30 cellular contexts compared by ENCODE assay signal in genomic region chr3:170423001-170423615, GRCh38. TPM values are rescaled to one million over a fixed set of nuclear protein-coding genes. Genes with fewer than 3 reads are reported as not detected.
DNase-seq lines count a peak whose midpoint lies in the region; ATAC-seq and TF ChIP-seq lines count a peak whose summit lies in the region.
"Had no signal": no experiment of that assay in that cellular context is flagged by ENCODE, and none has a peak within 500 bp of the region (broad histone marks: within the 10 kb centered on the region; RNA-seq: fewer than 3 reads in every experiment).

No MANE protein-coding gene starts in this region.

- no peak overlapping the region for H3K9ac ChIP-seq in fibroblast of lung (ENCODE audit: insufficient read depth, low read length)

- H3K4me1 Mint-ChIP-seq in MCF 10A (ENCODE audit: insufficient read depth, unreplicated experiment) (no peaks in the 10 kb centered on the region), mesothelial cell of epicardium (peaks cover 54% of the 10 kb centered on the region)

- H3K27ac ChIP-seq in breast epithelium (peak overlapping the region; percentile 74 to 93), fibroblast of lung (ENCODE audit: insufficient read depth, low read length) (no peak overlapping the region), testis (peak overlapping the region; percentile 89 to 94)
- H3K27ac ChIP-seq: 22Rv1, colonic mucosa, esophagus squamous epithelium, neutrophil, tibial artery, WERI-Rb-1 had no signal

- H3K36me3 ChIP-seq in breast epithelium (no peaks in the 10 kb centered on the region), fibroblast of lung (ENCODE audit: control insufficient read depth, insufficient read depth, low read length) (peaks cover 15% of the 10 kb centered on the region), testis (ENCODE audit: low read depth, missing control alignments) (no peaks in the 10 kb centered on the region)
- H3K36me3 ChIP-seq: colonic mucosa, esophagus squamous epithelium, neutrophil, WERI-Rb-1 had no signal

- peak overlapping the region; percentile 3 for H3K4me2 ChIP-seq in fibroblast of lung (ENCODE audit: extremely low read depth, insufficient read depth, low read length)

- TF ChIP-seq POLR2A in breast epithelium (IDR thresholded peaks at IDR 0.05) (no peak), testis (IDR thresholded peaks at IDR 0.05) (no peak)

- no peak for DNase-seq in breast epithelium (ENCODE audit: low spot score in 2 of 2)
- DNase-seq in MCF 10A (ENCODE audit: unreplicated experiment): no peak
- DNase-seq in fibroblast of lung (ENCODE audit: low read depth in 2 of 2): peak in 1 of 2 donors; percentile 35
- DNase-seq in mesothelial cell of epicardium (ENCODE audit: low spot score in 2 of 2, unreplicated experiment in 2 of 2): peak in 1 of 2 experiments; percentile 17
- DNase-seq in testis: peak; percentile 59
- no peak for DNase-seq in AG08396 (ENCODE audit: low spot score)
- DNase-seq in dedifferentiated amniotic fluid mesenchymal stem cell (ENCODE audit: extremely low spot score): no peak
- DNase-seq: activated CD4-positive, alpha-beta T cell treated with anti-CD3 and anti-CD28 coated beads, Interleukin-2, amount 10 ng/mL, durations not matched to agents 24 days and 14 days; activated T-cell treated with anti-CD3 and anti-CD28 coated beads, Interleukin-2, amount 50 U/mL, for 4 hours; AML-193; CD4-positive, alpha-beta memory T cell; colonic mucosa; EL; esophagus squamous epithelium; GOT3; HFFc6; Kasumi-1; NCI-H510A; NK-92 treated with Interleukin-12 subunit alpha and Interleukin-12 subunit beta, amount 100 ng/mL, for 24 hours; PC-3; Right ventricle myocardium superior; stimulated activated naive CD8-positive, alpha-beta T cell treated with anti-CD3 and anti-CD28 coated beads, Interleukin-15, Interleukin-2, amounts not matched to agents 100 U/mL and 50 U/mL, for 24 hours; tibial artery; WERI-Rb-1 had no signal

- TF ChIP-seq CTCF in breast epithelium (IDR thresholded peaks at IDR 0.05): no peak
- no peak for TF ChIP-seq CTCF in MCF 10A (IDR thresholded peaks at IDR 0.05; ENCODE audit: unreplicated experiment)
- no peak for TF ChIP-seq CTCF in fibroblast of lung (conservative IDR thresholded peaks at IDR 0.05 in 1 of 2, IDR thresholded peaks at IDR 0.05 in 1 of 2; ENCODE audit: low read depth in 1 of 2, low read length in 2 of 2)
- TF ChIP-seq CTCF in mesothelial cell of epicardium (IDR thresholded peaks at IDR 0.05; ENCODE audit: unreplicated experiment): no peak
- no peak for TF ChIP-seq CTCF in testis (IDR thresholded peaks at IDR 0.05)

- intact Hi-C loops in breast epithelium (cut with DNase I; ENCODE audit: low total_unique reads) (no loop called here), MCF 10A (cut with micrococcal nuclease) (no loop called here), testis (cut with DNase I; ENCODE audit: low total_unique reads) (loop anchor here (10.0 kb wide), 1 partner anchor 392 kb away; no protein-coding TSS in a partner anchor)

- H3K4me1 ChIP-seq in breast epithelium (peaks cover 0 to 4% of the 10 kb centered on the region in 2 donors), fibroblast of lung (ENCODE audit: control insufficient read depth, extremely low read depth, insufficient read depth, low read length) (peaks cover 5% of the 10 kb centered on the region), testis (peaks cover 24% of the 10 kb centered on the region)
- H3K4me1 ChIP-seq: colonic mucosa had no signal

- H3K9me3 ChIP-seq in breast epithelium: no peaks in the 10 kb centered on the region
- no peaks in the 10 kb centered on the region for H3K9me3 ChIP-seq in fibroblast of lung (ENCODE audit: control insufficient read depth, insufficient read depth, low read depth, low read length)
- H3K9me3 ChIP-seq in testis: no peaks in the 10 kb centered on the region
- H3K9me3 ChIP-seq: colonic mucosa, esophagus squamous epithelium, neutrophil, tibial artery had no signal

- H3K36me3 Mint-ChIP-seq in MCF 10A (ENCODE audit: insufficient read depth, unreplicated experiment) (no peaks in the 10 kb centered on the region), mesothelial cell of epicardium (peaks cover 21% of the 10 kb centered on the region)
- H3K36me3 Mint-ChIP-seq: CD4-positive, alpha-beta memory T cell had no signal

- peaks cover 89% of the 10 kb centered on the region for H3K79me2 ChIP-seq in fibroblast of lung (ENCODE audit: control insufficient read depth, insufficient read depth, low read length)

- H3K27me3 Mint-ChIP-seq in MCF 10A (ENCODE audit: insufficient read depth, unreplicated experiment) (no peaks in the 10 kb centered on the region), mesothelial cell of epicardium (ENCODE audit: low read depth) (no peaks in the 10 kb centered on the region)

- peak overlapping the region in 2 of 3 donors; percentile 13 to 69 for H3K4me3 ChIP-seq in breast epithelium
- peak overlapping the region in 1 of 4 experiments; percentile 17 for H3K4me3 ChIP-seq in fibroblast of lung (replicated peaks in 1 of 4; ENCODE audit: control extremely low read depth in 1 of 4, insufficient read depth in 1 of 4, low read depth in 3 of 4, low read length in 4 of 4)
- H3K4me3 ChIP-seq in testis: peak overlapping the region in 1 of 2 donors; percentile 94
- H3K4me3 ChIP-seq: colonic mucosa, esophagus squamous epithelium, lung, tibial artery had no signal

- ATAC-seq in GM21825 (IDR thresholded peaks at IDR 0.05; ENCODE audit: unreplicated experiment): no peak
- ATAC-seq: activated T-cell treated with anti-CD3 and anti-CD28 coated beads, Interleukin-2, amount 50 U/mL, for 4 hours; HepG2; PC-3; stimulated activated naive CD8-positive, alpha-beta T cell treated with anti-CD3 and anti-CD28 coated beads, Interleukin-15, Interleukin-2, amounts not matched to agents 100 U/mL and 50 U/mL, for 24 hours had no signal

- POLR2A ChIA-PET in MCF 10A (lab: Yijun Ruan, JAX): no interaction called here

- no peak overlapping the region for H2AFZ ChIP-seq in fibroblast of lung (ENCODE audit: low read length)

- no peaks in the 10 kb centered on the region for H3K9me3 Mint-ChIP-seq in MCF 10A (ENCODE audit: unreplicated experiment)
- H3K9me3 Mint-ChIP-seq in mesothelial cell of epicardium: no peaks in the 10 kb centered on the region
- H3K9me3 Mint-ChIP-seq: activated CD4-positive, alpha-beta T cell treated with anti-CD3 and anti-CD28 coated beads, Interleukin-2, amount 10 ng/mL, durations not matched to agents 24 days and 14 days; activated T-cell treated with anti-CD3 and anti-CD28 coated beads, Interleukin-2, amount 50 U/mL, for 4 hours; CD4-positive, alpha-beta memory T cell; HFFc6; T-helper 2 cell treated with Interferon-gamma antibody and Interleukin-4, amounts not matched to agents 5 μg/mL and 100 μg/mL, for 36 hours had no signal

- H4K20me1 ChIP-seq in fibroblast of lung (ENCODE audit: control insufficient read depth, extremely low read depth, insufficient read depth, low read length): no peaks in the 10 kb centered on the region

- WGBS in testis, 2 donors: 27 to 33% methylated on average over 8 of the region's 8 CpGs

- CTCF ChIA-PET in MCF 10A (lab: Yijun Ruan, JAX): interaction anchor here (0.7 to 2.8 kb wide), 4 partner anchors 8 to 388 kb away, joined by 3 to 13 read pairs (median 6); no protein-coding TSS in a partner anchor

- no peak overlapping the region for H3K27ac Mint-ChIP-seq in MCF 10A (ENCODE audit: low read depth, unreplicated experiment)
- peak overlapping the region; percentile 54 for H3K27ac Mint-ChIP-seq in mesothelial cell of epicardium
- H3K27ac Mint-ChIP-seq: activated CD4-positive, alpha-beta T cell treated with anti-CD3 and anti-CD28 coated beads, Interleukin-2, amount 10 ng/mL, durations not matched to agents 24 days and 14 days; CD4-positive, alpha-beta memory T cell; HFFc6; T-helper 2 cell treated with Interferon-gamma antibody and Interleukin-4, amounts not matched to agents 5 μg/mL and 100 μg/mL, for 36 hours had no signal

- H3K27me3 ChIP-seq in breast epithelium: no peaks in the 10 kb centered on the region
- no peaks in the 10 kb centered on the region for H3K27me3 ChIP-seq in fibroblast of lung (ENCODE audit: control insufficient read depth, insufficient read depth, low read length)
- H3K27me3 ChIP-seq in testis: no peaks in the 10 kb centered on the region

- no peak overlapping the region for H3K4me3 Mint-ChIP-seq in MCF 10A (ENCODE audit: unreplicated experiment)
- no peak overlapping the region for H3K4me3 Mint-ChIP-seq in mesothelial cell of epicardium
- H3K4me3 Mint-ChIP-seq: activated CD4-positive, alpha-beta T cell treated with anti-CD3 and anti-CD28 coated beads, Interleukin-2, amount 10 ng/mL, durations not matched to agents 24 days and 14 days; activated T-cell treated with anti-CD3 and anti-CD28 coated beads, Interleukin-2, amount 50 U/mL, for 4 hours; HFFc6; T-helper 2 cell treated with Interferon-gamma antibody and Interleukin-4, amounts not matched to agents 5 μg/mL and 100 μg/mL, for 36 hours had no signal

- no TSS peak for BruUV-seq in MCF 10A (replicated peaks; lab: Mats Ljungman, UMichigan)

RNA-seq across cellular contexts. Expression of gene CLDN11, which starts 4.4 kb away (rescaled TPM):
- total RNA-seq in breast epithelium: 10 to 100 TPM in 2 of 3 donors, 1 to 10 TPM in 1; 8.2 to 48.4 (median 28.8) TPM
- total RNA-seq in MCF 10A (2022): not detected in 2 replicates
- 107 and 131 TPM in 2 replicates for total RNA-seq in fibroblast of lung
- 316 and 440 TPM in 2 replicates for polyA plus RNA-seq in fibroblast of lung
- 399 and 524 TPM in 2 replicates for polyA plus RNA-seq in fibroblast of lung (2012)
- polyA minus RNA-seq in fibroblast of lung (ENCODE audit: low replicate concordance): 1,316 and 1,408 TPM in 2 replicates
- 153 to 168 TPM (median 164 TPM) in 3 replicates for total RNA-seq in mesothelial cell of epicardium
- 1,000 to 10,000 TPM; 1,237 to 1,538 TPM for total RNA-seq in testis
- polyA plus RNA-seq in testis (ENCODE audit: insufficient read depth, low read depth, low replicate concordance): 378 TPM
- total RNA-seq: activated CD4-positive, alpha-beta T cell treated with anti-CD3 and anti-CD28 coated beads, Interleukin-2, amount 10 ng/mL, durations not matched to agents 24 days and 14 days had no signal
- polyA plus RNA-seq: CD4-positive, alpha-beta memory T cell had no signal
